In genomic region chr3:186643493-186643892, GRCh38 we compare ENCODE assay signal across 25 cellular contexts. TPM values are rescaled to one million over a fixed set of nuclear protein-coding genes. Genes with fewer than 3 reads are reported as not detected.
DNase-seq lines count a peak whose midpoint lies in the region; ATAC-seq and TF ChIP-seq lines count a peak whose summit lies in the region.
"Had no signal": no experiment of that assay in that cellular context is flagged by ENCODE, and none has a peak within 500 bp of the region (broad histone marks: within the 10 kb centered on the region; RNA-seq: fewer than 3 reads in every experiment).

No MANE protein-coding gene starts in this region.

- H3K4me1 ChIP-seq in hepatocyte (ENCODE audit: insufficient read depth), result no peaks in the 10 kb centered on the region
- H3K4me1 ChIP-seq: HAP-1 had no signal

- H3K9me2 ChIP-seq in hepatocyte (replicated peaks; ENCODE audit: insufficient read depth), result no peaks in the 10 kb centered on the region

- no peak for DNase-seq in activated T-cell treated with anti-CD3 and anti-CD28 coated beads, Interleukin-2, amount 50 U/mL, for 24 hours
- DNase-seq in activated T-cell treated with anti-CD3 and anti-CD28 coated beads, Interleukin-2, amount 50 U/mL, for 1 hour, result no peak
- no peak for DNase-seq in activated naive CD8-positive, alpha-beta T cell treated with anti-CD3 and anti-CD28 coated beads, Interleukin-2, amount 50 U/mL, for 24 hours
- DNase-seq in stimulated activated effector memory CD8-positive, alpha-beta T cell treated with anti-CD3 and anti-CD28 coated beads, Interleukin-12 subunit alpha, Interleukin-12 subunit beta, amount 100 ng/mL, for 72 hours (ENCODE audit: low spot score in 2 of 2), result no peak
- DNase-seq in NCI-H345 treated with DMSO at 0.1 percent for 48 hours (lab: John Stamatoyannopoulos, UW; ENCODE audit: unreplicated experiment) (no peak), hepatocyte (ENCODE audit: low spot score) (no peak), progenitor cell of endocrine pancreas (ENCODE audit: low spot score, unreplicated experiment) (no peak)
- DNase-seq: activated CD8-positive, alpha-beta memory T cell treated with anti-CD3 and anti-CD28 coated beads, Interleukin-2, amount 10 ng/mL, durations not matched to agents 7 days and 5 days; activated naive CD4-positive, alpha-beta T cell; body of pancreas; CD4-positive, alpha-beta T cell; DMS53; foreskin melanocyte; KBM-7; mucosa of descending colon; NCI-H2081; NCI-H510A treated with DMSO at 0.1 percent for 48 hours; Right ventricle myocardium superior; upper lobe of right lung had no signal

- H2AFZ ChIP-seq in hepatocyte, result no peak overlapping the region

- WGBS in hepatocyte (ENCODE audit: low lambda C conversion rate, missing lambda C conversion rate), result 76% methylated on average over 1 of the region's 1 CpG

- no peak overlapping the region for H3K4me2 ChIP-seq in hepatocyte

- no peaks in the 10 kb centered on the region for H3K9me3 Mint-ChIP-seq in activated T-cell treated with anti-CD3 and anti-CD28 coated beads, Interleukin-2, amount 50 U/mL, for 24 hours
- H3K9me3 Mint-ChIP-seq in activated naive CD8-positive, alpha-beta T cell treated with anti-CD3 and anti-CD28 coated beads, Interleukin-2, amount 50 U/mL, for 24 hours, result no peaks in the 10 kb centered on the region
- H3K9me3 Mint-ChIP-seq in stimulated activated effector memory CD8-positive, alpha-beta T cell treated with anti-CD3 and anti-CD28 coated beads, Interleukin-12 subunit alpha, Interleukin-12 subunit beta, amount 100 ng/mL, for 72 hours, result no peaks in the 10 kb centered on the region
- no peaks in the 10 kb centered on the region for H3K9me3 Mint-ChIP-seq in progenitor cell of endocrine pancreas (ENCODE audit: low read depth)
- H3K9me3 Mint-ChIP-seq: CD4-positive, alpha-beta T cell; stimulated activated naive CD8-positive, alpha-beta T cell treated with anti-CD3 and anti-CD28 coated beads, Interleukin-15, Interleukin-2, amounts not matched to agents 100 ng/mL and 50 ng/mL, for 24 hours had no signal

- no peaks in the 10 kb centered on the region for H3K36me3 Mint-ChIP-seq in activated T-cell treated with anti-CD3 and anti-CD28 coated beads, Interleukin-2, amount 50 U/mL, for 24 hours (ENCODE audit: low read depth)
- H3K36me3 Mint-ChIP-seq in activated naive CD8-positive, alpha-beta T cell treated with anti-CD3 and anti-CD28 coated beads, Interleukin-2, amount 50 U/mL, for 24 hours (ENCODE audit: low read depth), result no peaks in the 10 kb centered on the region
- H3K36me3 Mint-ChIP-seq in stimulated activated effector memory CD8-positive, alpha-beta T cell treated with anti-CD3 and anti-CD28 coated beads, Interleukin-12 subunit alpha, Interleukin-12 subunit beta, amount 100 ng/mL, for 72 hours, result no peaks in the 10 kb centered on the region
- no peaks in the 10 kb centered on the region for H3K36me3 Mint-ChIP-seq in progenitor cell of endocrine pancreas (ENCODE audit: insufficient read depth)
- H3K36me3 Mint-ChIP-seq: activated CD8-positive, alpha-beta memory T cell treated with anti-CD3 and anti-CD28 coated beads, Interleukin-2, amount 10 ng/mL, durations not matched to agents 7 days and 5 days had no signal

- no peak overlapping the region for H3K4me3 Mint-ChIP-seq in activated T-cell treated with anti-CD3 and anti-CD28 coated beads, Interleukin-2, amount 50 U/mL, for 24 hours
- H3K4me3 Mint-ChIP-seq in activated naive CD8-positive, alpha-beta T cell treated with anti-CD3 and anti-CD28 coated beads, Interleukin-2, amount 50 U/mL, for 24 hours, result no peak overlapping the region
- H3K4me3 Mint-ChIP-seq in stimulated activated effector memory CD8-positive, alpha-beta T cell treated with anti-CD3 and anti-CD28 coated beads, Interleukin-12 subunit alpha, Interleukin-12 subunit beta, amount 100 ng/mL, for 72 hours, result no peak overlapping the region
- H3K4me3 Mint-ChIP-seq in progenitor cell of endocrine pancreas (ENCODE audit: low read depth), result no peak overlapping the region
- H3K4me3 Mint-ChIP-seq: activated CD8-positive, alpha-beta memory T cell treated with anti-CD3 and anti-CD28 coated beads, Interleukin-2, amount 10 ng/mL, durations not matched to agents 7 days and 5 days; CD4-positive, alpha-beta T cell; stimulated activated naive CD8-positive, alpha-beta T cell treated with anti-CD3 and anti-CD28 coated beads, Interleukin-15, Interleukin-2, amounts not matched to agents 100 ng/mL and 50 ng/mL, for 24 hours had no signal

- no peaks in the 10 kb centered on the region for H3K36me3 ChIP-seq in hepatocyte (replicated peaks; ENCODE audit: insufficient read depth, low read depth)
- H3K36me3 ChIP-seq: HAP-1, right atrium auricular region, upper lobe of right lung had no signal

- H3K27ac Mint-ChIP-seq in activated T-cell treated with anti-CD3 and anti-CD28 coated beads, Interleukin-2, amount 50 U/mL, for 24 hours, result peak overlapping the region; percentile 10
- H3K27ac Mint-ChIP-seq in activated naive CD8-positive, alpha-beta T cell treated with anti-CD3 and anti-CD28 coated beads, Interleukin-2, amount 50 U/mL, for 24 hours, result no peak overlapping the region
- peak overlapping the region; percentile 15 for H3K27ac Mint-ChIP-seq in stimulated activated effector memory CD8-positive, alpha-beta T cell treated with anti-CD3 and anti-CD28 coated beads, Interleukin-12 subunit alpha, Interleukin-12 subunit beta, amount 100 ng/mL, for 72 hours
- H3K27ac Mint-ChIP-seq in progenitor cell of endocrine pancreas, result no peak overlapping the region
- H3K27ac Mint-ChIP-seq: activated CD8-positive, alpha-beta memory T cell treated with anti-CD3 and anti-CD28 coated beads, Interleukin-2, amount 10 ng/mL, durations not matched to agents 7 days and 5 days; CD4-positive, alpha-beta T cell; stimulated activated naive CD8-positive, alpha-beta T cell treated with anti-CD3 and anti-CD28 coated beads, Interleukin-15, Interleukin-2, amounts not matched to agents 100 ng/mL and 50 ng/mL, for 24 hours had no signal

- H3K4me1 Mint-ChIP-seq in activated T-cell treated with anti-CD3 and anti-CD28 coated beads, Interleukin-2, amount 50 U/mL, for 24 hours (ENCODE audit: low read depth), result peaks cover 39% of the 10 kb centered on the region
- peaks cover 21% of the 10 kb centered on the region for H3K4me1 Mint-ChIP-seq in activated naive CD8-positive, alpha-beta T cell treated with anti-CD3 and anti-CD28 coated beads, Interleukin-2, amount 50 U/mL, for 24 hours
- peaks cover 41% of the 10 kb centered on the region for H3K4me1 Mint-ChIP-seq in stimulated activated effector memory CD8-positive, alpha-beta T cell treated with anti-CD3 and anti-CD28 coated beads, Interleukin-12 subunit alpha, Interleukin-12 subunit beta, amount 100 ng/mL, for 72 hours
- peaks cover 9% of the 10 kb centered on the region for H3K4me1 Mint-ChIP-seq in progenitor cell of endocrine pancreas (ENCODE audit: low read depth)

- no peak overlapping the region for H3K4me3 ChIP-seq in hepatocyte
- H3K4me3 ChIP-seq: body of pancreas, coronary artery, HAP-1, mucosa of descending colon, right atrium auricular region, upper lobe of right lung had no signal

- no peaks in the 10 kb centered on the region for H4K20me1 ChIP-seq in hepatocyte (ENCODE audit: insufficient read depth, poor library complexity, severe bottlenecking)

- peak; percentile 68 for ATAC-seq in HG02610 (IDR thresholded peaks at IDR 0.05; ENCODE audit: unreplicated experiment)
- peak; percentile 78 for ATAC-seq in activated naive CD8-positive, alpha-beta T cell treated with anti-CD3 and anti-CD28 coated beads, Interleukin-2, amount 50 U/mL, for 24 hours
- peak; percentile 97 for ATAC-seq in stimulated activated effector memory CD8-positive, alpha-beta T cell treated with anti-CD3 and anti-CD28 coated beads, Interleukin-12 subunit alpha, Interleukin-12 subunit beta, amount 100 ng/mL, for 72 hours
- ATAC-seq: activated CD8-positive, alpha-beta memory T cell treated with anti-CD3 and anti-CD28 coated beads, Interleukin-2, amount 10 ng/mL, durations not matched to agents 7 days and 5 days; body of pancreas; mucosa of descending colon; upper lobe of right lung had no signal

- no peaks in the 10 kb centered on the region for H3K79me2 ChIP-seq in hepatocyte

- H3K9me3 ChIP-seq in hepatocyte (ENCODE audit: low read depth), result no peaks in the 10 kb centered on the region
- H3K9me3 ChIP-seq: body of pancreas, HAP-1, mucosa of descending colon, right atrium auricular region, upper lobe of right lung had no signal

- no peak for TF ChIP-seq CTCF in hepatocyte (IDR thresholded peaks at IDR 0.05; ENCODE audit: poor library complexity)
- TF ChIP-seq CTCF in progenitor cell of endocrine pancreas (IDR thresholded peaks at IDR 0.05; ENCODE audit: unreplicated experiment), result no peak

- H3K27me3 Mint-ChIP-seq in activated T-cell treated with anti-CD3 and anti-CD28 coated beads, Interleukin-2, amount 50 U/mL, for 24 hours, result peaks cover 14% of the 10 kb centered on the region
- peaks cover 6% of the 10 kb centered on the region for H3K27me3 Mint-ChIP-seq in activated naive CD8-positive, alpha-beta T cell treated with anti-CD3 and anti-CD28 coated beads, Interleukin-2, amount 50 U/mL, for 24 hours
- H3K27me3 Mint-ChIP-seq in progenitor cell of endocrine pancreas, result peaks cover 27% of the 10 kb centered on the region

- no peak overlapping the region for H3K27ac ChIP-seq in hepatocyte
- H3K27ac ChIP-seq: body of pancreas, coronary artery, HL-60, right atrium auricular region, upper lobe of right lung had no signal

- H3K27me3 ChIP-seq in hepatocyte, result no peaks in the 10 kb centered on the region
- H3K27me3 ChIP-seq: body of pancreas, right atrium auricular region had no signal

RNA-seq across cellular contexts. Expression of gene FETUB, which starts 3.3 kb away (rescaled TPM):
- total RNA-seq in hepatocyte (5.7 and 7.2 TPM in 2 replicates), progenitor cell of endocrine pancreas (not detected in 2 replicates)
- 3.2 and 5.8 TPM in 2 replicates for polyA plus RNA-seq in hepatocyte
- total RNA-seq: activated CD8-positive, alpha-beta memory T cell treated with anti-CD3 and anti-CD28 coated beads, Interleukin-2, amount 10 ng/mL, durations not matched to agents 7 days and 5 days; body of pancreas; CD4-positive, alpha-beta T cell; mucosa of descending colon; right atrium auricular region; Right ventricle myocardium superior; upper lobe of right lung had no signal

RNA-seq across cellular contexts. Expression of gene HRG, which starts 22.3 kb away (rescaled TPM):
- total RNA-seq in hepatocyte (1.7 and 3.8 TPM in 2 replicates), progenitor cell of endocrine pancreas (not detected in 2 replicates)
- 2.1 and 5.7 TPM in 2 replicates for polyA plus RNA-seq in hepatocyte
- total RNA-seq: activated CD8-positive, alpha-beta memory T cell treated with anti-CD3 and anti-CD28 coated beads, Interleukin-2, amount 10 ng/mL, durations not matched to agents 7 days and 5 days; body of pancreas; CD4-positive, alpha-beta T cell; mucosa of descending colon; right atrium auricular region; Right ventricle myocardium superior; upper lobe of right lung had no signal

RNA-seq across cellular contexts. Expression of gene AHSG, which starts 30.6 kb away (rescaled TPM):
- 559 and 660 TPM in 2 replicates for total RNA-seq in hepatocyte
- polyA plus RNA-seq in hepatocyte, result 328 and 568 TPM in 2 replicates
- total RNA-seq in progenitor cell of endocrine pancreas, result 0.19 and 0.27 TPM in 2 replicates
- total RNA-seq: activated CD8-positive, alpha-beta memory T cell treated with anti-CD3 and anti-CD28 coated beads, Interleukin-2, amount 10 ng/mL, durations not matched to agents 7 days and 5 days; body of pancreas; CD4-positive, alpha-beta T cell; mucosa of descending colon; right atrium auricular region; Right ventricle myocardium superior; upper lobe of right lung had no signal

Comparison
In these comparisons a context has a peak if more than half of its experiments do, and no peak if none do; other contexts are left out.
1. H3K27ac Mint-ChIP-seq: peak in activated T-cell treated with anti-CD3 and anti-CD28 coated beads, Interleukin-2, amount 50 U/mL, for 24 hours (single experiment) and stimulated activated effector memory CD8-positive, alpha-beta T cell treated with anti-CD3 and anti-CD28 coated beads, Interleukin-12 subunit alpha, Interleukin-12 subunit beta, amount 100 ng/mL, for 72 hours (single experiment); none in activated naive CD8-positive, alpha-beta T cell treated with anti-CD3 and anti-CD28 coated beads, Interleukin-2, amount 50 U/mL, for 24 hours (single experiment) and progenitor cell of endocrine pancreas (single experiment).
2. RNA of gene AHSG, which starts 30.6 kb away (total RNA-seq): 559 to 660 TPM in hepatocyte; 0.19 to 0.27 TPM in progenitor cell of endocrine pancreas; every median in the first group is over 100 times any median in the second.
3. Peak in every context shown above with its lines, with median percentiles within 50 percentile points of each other: ATAC-seq.